ENCODE assay signal across 25 cellular contexts in the genomic region with DNA sequence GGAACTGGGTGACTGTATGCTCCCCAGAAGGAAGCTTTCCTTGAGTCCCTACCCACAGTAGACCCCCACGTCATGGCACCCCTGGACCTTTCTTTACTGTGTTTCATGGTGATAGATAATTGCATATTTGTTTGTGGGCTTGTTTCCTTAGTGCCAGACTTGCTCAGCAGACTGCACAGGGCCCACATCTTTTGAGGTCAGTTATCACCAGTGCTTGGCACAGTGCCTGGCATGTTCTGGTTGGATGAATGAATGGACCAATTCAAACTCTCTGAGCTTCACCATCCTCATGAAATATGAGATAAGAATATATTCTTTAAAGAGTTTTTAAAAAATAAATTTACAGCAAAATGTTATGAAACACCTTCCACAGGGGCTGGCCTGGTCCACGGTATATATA.
"Had no signal": no experiment of that assay in that cellular context is flagged by ENCODE, and none has a peak within 500 bp of the region (broad histone marks: within the 10 kb centered on the region; RNA-seq: fewer than 3 reads in every experiment).

No MANE protein-coding gene starts in this region.

- DNase-seq: activated CD4-positive, alpha-beta T cell treated with anti-CD3 and anti-CD28 coated beads, Interleukin-2, amount 10 ng/mL, durations not matched to agents 7 days and 5 days; activated CD8-positive, alpha-beta memory T cell treated with anti-CD3 and anti-CD28 coated beads, Interleukin-2, amount 10 ng/mL, durations not matched to agents 7 days and 5 days; activated CD8-positive, alpha-beta T cell treated with anti-CD3 and anti-CD28 coated beads for 36 hours; activated effector memory CD4-positive, alpha-beta T cell treated with anti-CD3 and anti-CD28 coated beads, Interleukin-2, amount 50 U/mL, for 16 hours; activated naive CD4-positive, alpha-beta T cell treated with anti-CD3 and anti-CD28 coated beads, Interleukin-2, amount 50 U/mL, for 16 hours; activated naive CD8-positive, alpha-beta T cell treated with anti-CD3 and anti-CD28 coated beads, Interleukin-2, amount 50 U/mL, for 24 hours; activated T-cell treated with anti-CD3 and anti-CD28 coated beads for 4 hours; anterior cingulate cortex; effector memory CD4-positive, alpha-beta T cell; naive B cell; nucleus accumbens; small intestine; stimulated activated CD4-positive, alpha-beta T cell treated with anti-CD3 and anti-CD28 coated beads, Interleukin-2, amount 100 ng/mL, for 24 hours; stomach; transverse colon had no signal

- H3K36me3 ChIP-seq: stomach, suprapubic skin, transverse colon had no signal

- H3K4me1 ChIP-seq: parathyroid adenoma, stomach had no signal

- FAIRE-seq: colon, keratinocyte, small intestine had no signal

- ATAC-seq: activated CD4-positive, CD25-positive, alpha-beta regulatory T cell treated with anti-CD3 and anti-CD28 coated beads, Interleukin-2, amount 50 U/mL, for 24 hours; activated CD8-positive, alpha-beta memory T cell treated with anti-CD3 and anti-CD28 coated beads, Interleukin-2, amount 10 ng/mL, durations not matched to agents 7 days and 5 days; activated CD8-positive, alpha-beta T cell treated with anti-CD3 and anti-CD28 coated beads for 36 hours; activated naive CD8-positive, alpha-beta T cell treated with anti-CD3 and anti-CD28 coated beads, Interleukin-2, amount 50 U/mL, for 24 hours; left lobe of liver; sciatic nerve; stimulated activated effector memory CD8-positive, alpha-beta T cell treated with anti-CD3 and anti-CD28 coated beads, Interleukin-12 subunit alpha, Interleukin-12 subunit beta, amount 100 ng/mL, for 72 hours had no signal

- H3K4me3 ChIP-seq: lung, stomach, suprapubic skin, transverse colon had no signal

- H3K27me3 ChIP-seq: stomach, suprapubic skin, transverse colon had no signal

- H3K9me3 ChIP-seq: suprapubic skin, transverse colon had no signal

- H3K27ac ChIP-seq: parathyroid adenoma, stomach, suprapubic skin, VCaP had no signal
